In genomic region chr12:57522019-57522886, GRCh38 we compare ENCODE assay signal across 8 cellular contexts. TPM values are rescaled to one million over a fixed set of nuclear protein-coding genes. Genes with fewer than 3 reads are reported as not detected.
DNase-seq lines count a peak whose midpoint lies in the region; ATAC-seq, FAIRE-seq and TF ChIP-seq lines count a peak whose summit lies in the region.

Gene MBD6, plus strand, starts transcription at chr12:57522824. Its CDS starts 1,480 bp downstream, at chr12:57524304.

- DNase-seq in AG04449 (ENCODE audit: low read depth, low spot score) (peak; percentile 67), NCI-H226 (peak; percentile 96), WTC11 (ENCODE audit: low spot score) (peak; percentile 85), bronchial epithelial cell (ENCODE audit: low read depth) (peak; percentile 91), iris pigment epithelial cell (ENCODE audit: low read depth) (peak; percentile 92)
- peak; percentile 86 for DNase-seq in stimulated activated CD4-positive, alpha-beta T cell treated with anti-CD3 and anti-CD28 coated beads, Interleukin-12 subunit alpha, Interleukin-12 subunit beta, amount 100 ng/mL, for 4 hours

- H3K27ac Mint-ChIP-seq in WTC11 = peak within 1 kb of the TSS; percentile 93

- peak within 1 kb of the TSS; percentile 89 for H3K4me3 ChIP-seq in AG04449 (ENCODE audit: low read depth, low read length)
- peak within 1 kb of the TSS; percentile 77 for H3K4me3 ChIP-seq in bronchial epithelial cell (ENCODE audit: low read depth, low read length)

- FAIRE-seq in bronchial epithelial cell (lab: Jason Lieb, UNC) = no peak

- H3K4me3 Mint-ChIP-seq in WTC11 = peak within 1 kb of the TSS; percentile 96

- TF ChIP-seq CTCF in AG04449 (IDR thresholded peaks at IDR 0.05; ENCODE audit: insufficient read depth, low read length, missing control alignments) (no peak), WTC11 (IDR thresholded peaks at IDR 0.05) (no peak), bronchial epithelial cell (IDR thresholded peaks at IDR 0.05; ENCODE audit: insufficient read depth, low read length, severe bottlenecking) (no peak)

- H3K4me1 Mint-ChIP-seq in WTC11 = peaks cover 42% of the 10 kb centered on the region

- CTCF ChIA-PET in AG04449 (lab: Yijun Ruan, JAX) (no interaction called here), WTC11 (lab: Charles Lee) (no interaction called here)

- peaks cover 3% of the 10 kb centered on the region; the same call in 1 of the 2 replicates for H3K27me3 Mint-ChIP-seq in WTC11 (ENCODE audit: low read depth)

- H3K36me3 ChIP-seq in bronchial epithelial cell (ENCODE audit: control insufficient read depth, insufficient read depth, low read length) = peaks cover 40% of the 10 kb centered on the region

- no peaks in the 10 kb centered on the region for H3K9me3 Mint-ChIP-seq in WTC11

- peaks cover 17% of the 10 kb centered on the region for H3K36me3 Mint-ChIP-seq in WTC11

- no peaks in the 10 kb centered on the region for H3K27me3 ChIP-seq in bronchial epithelial cell (ENCODE audit: control insufficient read depth, insufficient read depth, low read length)

- POLR2A ChIA-PET in AG04449 (lab: Yijun Ruan, JAX) = interaction anchor here (1.0 kb wide), 1 partner anchor 12 kb away, joined by 3 read pairs; no protein-coding TSS in a partner anchor
- POLR2A ChIA-PET in WTC11 (lab: Charles Lee) = no interaction called here

- peak; percentile 39 for ATAC-seq in GM18873 (IDR thresholded peaks at IDR 0.05; ENCODE audit: low FRiP score, unreplicated experiment)
- ATAC-seq in HG03135 (IDR thresholded peaks at IDR 0.05; ENCODE audit: unreplicated experiment) = peak; percentile 42
- peak; percentile 7 for ATAC-seq in WTC11

TF ChIP-seq in WTC11, 78 proteins besides CTCF, POLR2A, EP300 and RAD21 (continues in another document):
- TF ChIP-seq ARID4B (CRISPR knock-in tag; IDR thresholded peaks at IDR 0.05; ENCODE audit: borderline replicate concordance) (peak; percentile 93; the same call in 1 of the 2 replicates), OVOL2 (CRISPR knock-in tag; IDR thresholded peaks at IDR 0.05; ENCODE audit: borderline replicate concordance) (no peak), GABPB1 (CRISPR knock-in tag; IDR thresholded peaks at IDR 0.05) (peak; percentile 88), ZBTB21 (CRISPR knock-in tag; IDR thresholded peaks at IDR 0.05; ENCODE audit: borderline replicate concordance) (no peak), MAX (CRISPR knock-in tag; IDR thresholded peaks at IDR 0.05) (peak; percentile 80), MXD4 (CRISPR knock-in tag; IDR thresholded peaks at IDR 0.05; ENCODE audit: borderline replicate concordance) (no peak), FOXK1 (CRISPR knock-in tag; IDR thresholded peaks at IDR 0.05) (peak; percentile 98), FOXP4 (CRISPR knock-in tag; IDR thresholded peaks at IDR 0.05) (peak; percentile 70), USF1 (CRISPR knock-in tag; IDR thresholded peaks at IDR 0.05) (peak; percentile 92), ZNF317 (CRISPR knock-in tag; IDR thresholded peaks at IDR 0.05; ENCODE audit: borderline replicate concordance, low read depth) (no peak), HMGXB4 (CRISPR knock-in tag; IDR thresholded peaks at IDR 0.05) (peak; percentile 40; the same call in 1 of the 2 replicates), USF2 (CRISPR knock-in tag; IDR thresholded peaks at IDR 0.05) (peak; percentile 90)

RNA-seq across cellular contexts. Expression of gene MBD6, which starts in this region (rescaled TPM):
- total RNA-seq in WTC11 (2021) = 46.3 to 59.4 TPM (median 56.2 TPM) in 3 replicates
- total RNA-seq in bronchial epithelial cell = 5.0 and 5.1 TPM in 2 replicates

Comparison
In these comparisons a context has a peak if more than half of its experiments do, and no peak if none do; other contexts are left out.
1. Peak in every context shown above with its lines: DNase-seq, ATAC-seq and H3K4me3 ChIP-seq.